In genomic region chr2:101256316-101256715, GRCh38 we compare ENCODE assay signal across 21 cellular contexts. TPM values are rescaled to one million over a fixed set of nuclear protein-coding genes. Genes with fewer than 3 reads are reported as not detected.
DNase-seq lines count a peak whose midpoint lies in the region; ATAC-seq and TF ChIP-seq lines count a peak whose summit lies in the region.
"Had no signal": no experiment of that assay in that cellular context is flagged by ENCODE, and none has a peak within 500 bp of the region (broad histone marks: within the 10 kb centered on the region; RNA-seq: fewer than 3 reads in every experiment).

No MANE protein-coding gene starts in this region.

- peaks cover 54% of the 10 kb centered on the region for H3K36me3 Mint-ChIP-seq in activated CD4-positive, alpha-beta T cell treated with anti-CD3 and anti-CD28 coated beads, Interleukin-2, amount 10 ng/mL, durations not matched to agents 7 days and 5 days (ENCODE audit: low read depth)
- peaks cover 37% of the 10 kb centered on the region for H3K36me3 Mint-ChIP-seq in GM23338 (ENCODE audit: low read depth)
- peaks cover 43% of the 10 kb centered on the region for H3K36me3 Mint-ChIP-seq in brain
- H3K36me3 Mint-ChIP-seq in nephron progenitor cell (ENCODE audit: low read depth), result peaks cover 46% of the 10 kb centered on the region

- H4K20me1 ChIP-seq in GM23338 (replicated peaks; ENCODE audit: insufficient read depth), result peaks cover 12% of the 10 kb centered on the region

- H3K9me2 ChIP-seq in GM23338 (ENCODE audit: insufficient read depth), result no peaks in the 10 kb centered on the region

- no peak overlapping the region for H3K4me3 ChIP-seq in GM23338
- H3K4me3 ChIP-seq: lung, transverse colon had no signal

- H2AFZ ChIP-seq in GM23338, result no peak overlapping the region

- no peak for ATAC-seq in GM23338
- ATAC-seq: Panc1, sciatic nerve had no signal

- peaks cover 57% of the 10 kb centered on the region for H3K79me2 ChIP-seq in GM23338 (replicated peaks; ENCODE audit: insufficient read depth)

- no peak overlapping the region for H3K4me2 ChIP-seq in GM23338

- no peak overlapping the region for H3K27ac Mint-ChIP-seq in activated CD4-positive, alpha-beta T cell treated with anti-CD3 and anti-CD28 coated beads, Interleukin-2, amount 10 ng/mL, durations not matched to agents 7 days and 5 days
- H3K27ac Mint-ChIP-seq in GM23338 (peak overlapping the region; percentile 75), brain (peak overlapping the region in 2 of 5 experiments; percentile 22 to 80), nephron progenitor cell (peak overlapping the region; percentile 55)

- CTCF ChIA-PET in activated CD4-positive, alpha-beta T cell treated with anti-CD3 and anti-CD28 coated beads, Interleukin-2, amount 10 ng/mL, durations not matched to agents 7 days and 5 days (lab: Charles Lee), result interaction anchor here (0.7 to 1.4 kb wide), 4 partner anchors 11 to 161 kb away, joined by 3 to 4 read pairs (median 4); no protein-coding TSS in a partner anchor

- POLR2A ChIA-PET in activated CD4-positive, alpha-beta T cell treated with anti-CD3 and anti-CD28 coated beads, Interleukin-2, amount 10 ng/mL, durations not matched to agents 7 days and 5 days (lab: Charles Lee), result interaction anchor here (0.6 kb wide), 1 partner anchor 618 kb away, joined by 3 read pairs; no protein-coding TSS in a partner anchor

- H3K4me1 ChIP-seq in GM23338 (ENCODE audit: insufficient read depth), result peaks cover 13% of the 10 kb centered on the region

- peaks cover 62% of the 10 kb centered on the region for H3K4me1 Mint-ChIP-seq in activated CD4-positive, alpha-beta T cell treated with anti-CD3 and anti-CD28 coated beads, Interleukin-2, amount 10 ng/mL, durations not matched to agents 7 days and 5 days
- H3K4me1 Mint-ChIP-seq in GM23338, result peaks cover 25% of the 10 kb centered on the region
- peaks cover 36% of the 10 kb centered on the region for H3K4me1 Mint-ChIP-seq in brain
- H3K4me1 Mint-ChIP-seq in nephron progenitor cell, result peaks cover 36% of the 10 kb centered on the region

- H3K27me3 Mint-ChIP-seq in activated CD4-positive, alpha-beta T cell treated with anti-CD3 and anti-CD28 coated beads, Interleukin-2, amount 10 ng/mL, durations not matched to agents 7 days and 5 days, result no peaks in the 10 kb centered on the region
- H3K27me3 Mint-ChIP-seq in GM23338 (ENCODE audit: insufficient read depth, low read depth, poor library complexity) (peaks cover 5% of the 10 kb centered on the region), brain (peaks cover 8% of the 10 kb centered on the region), nephron progenitor cell (ENCODE audit: low read depth, poor library complexity) (peaks cover 3% of the 10 kb centered on the region)

- no peak for DNase-seq in activated CD4-positive, alpha-beta T cell treated with anti-CD3 and anti-CD28 coated beads, Interleukin-2, amount 10 ng/mL, durations not matched to agents 7 days and 5 days
- DNase-seq in activated CD4-positive, alpha-beta T cell treated with anti-CD3 and anti-CD28 coated beads, Interleukin-2, amount 50 U/mL, for 4 hours, result no peak
- DNase-seq in GM23338 (ENCODE audit: low spot score) (no peak), nephron progenitor cell (no peak), MV-4-11 (lab: John Stamatoyannopoulos, UW) (no peak), AG08396 (ENCODE audit: low spot score) (no peak), NCI-H1105 (lab: John Stamatoyannopoulos, UW) (no peak)
- DNase-seq: COR-L47; GF-D8; H7; NCI-H2081; NCI-H526 treated with DMSO at 0.1 percent for 48 hours; stimulated activated CD4-positive, alpha-beta T cell treated with anti-CD3 and anti-CD28 coated beads, Interleukin-4, amount 100 ng/mL, for 1 hour; stimulated activated CD8-positive, alpha-beta memory T cell treated with anti-CD3 and anti-CD28 coated beads, Interleukin-4, amount 100 ng/mL, for 48 hours; transverse colon had no signal

- H3K4me3 Mint-ChIP-seq in activated CD4-positive, alpha-beta T cell treated with anti-CD3 and anti-CD28 coated beads, Interleukin-2, amount 10 ng/mL, durations not matched to agents 7 days and 5 days, result peak overlapping the region; percentile 37
- H3K4me3 Mint-ChIP-seq in GM23338 (no peak overlapping the region), brain (peak overlapping the region in 3 of 5 experiments; percentile 12 to 55 (median 21)), nephron progenitor cell (no peak overlapping the region)

- 0 out of 2 replicates have a peak, but pooled peaks cover 5% of the 10 kb centered on the region for H3F3A ChIP-seq in GM23338 (replicated peaks; ENCODE audit: low read depth)

- H3K36me3 ChIP-seq in GM23338 (ENCODE audit: insufficient read depth), result peaks cover 15% of the 10 kb centered on the region; the same call in 1 of the 2 replicates

- TF ChIP-seq CTCF in GM23338 (conservative IDR thresholded peaks at IDR 0.05; ENCODE audit: low read depth in 2 of 2) (no peak), brain (conservative IDR thresholded peaks at IDR 0.05) (no peak), nephron progenitor cell (IDR thresholded peaks at IDR 0.05) (no peak)

- H3K9me3 Mint-ChIP-seq in activated CD4-positive, alpha-beta T cell treated with anti-CD3 and anti-CD28 coated beads, Interleukin-2, amount 10 ng/mL, durations not matched to agents 7 days and 5 days, result no peaks in the 10 kb centered on the region
- H3K9me3 Mint-ChIP-seq in GM23338 (no peaks in the 10 kb centered on the region), brain (peaks cover 0 to 3% (median 2%) of the 10 kb centered on the region in 5 experiments), nephron progenitor cell (peaks cover 16% of the 10 kb centered on the region)

- H3K27me3 ChIP-seq in GM23338 (ENCODE audit: insufficient read depth), result no peaks in the 10 kb centered on the region
- H3K27me3 ChIP-seq: neutrophil, transverse colon had no signal

- no peak overlapping the region for H3K27ac ChIP-seq in GM23338 (ENCODE audit: low read depth)
- H3K27ac ChIP-seq: neutrophil, transverse colon, VCaP had no signal

TF ChIP-seq in GM23338, 12 proteins besides CTCF, POLR2A, EP300 and RAD21 (continues in another document):
- TF ChIP-seq CREB1 (CRISPR knock-in tag; IDR thresholded peaks at IDR 0.05; ENCODE audit: low read depth), result no peak

RNA-seq across cellular contexts. Expression of gene CNOT11, which starts 3.6 kb away (rescaled TPM):
- 10 to 100 TPM; 65.1 to 80.7 TPM for total RNA-seq in activated CD4-positive, alpha-beta T cell treated with anti-CD3 and anti-CD28 coated beads, Interleukin-2, amount 10 ng/mL, durations not matched to agents 7 days and 5 days
- total RNA-seq in GM23338 (2014; rRNA removed; shearing (Covaris generic)), result 59.1 and 74.2 TPM in 2 replicates
- 27.6 and 34.8 TPM in 2 replicates for polyA plus RNA-seq in GM23338 (2016; fragmentation: Nextera tagmentation; extraction: Ambion mirVana)
- polyA plus RNA-seq in brain (ENCODE audit: insufficient read depth, low read depth, low replicate concordance), result 23.2 TPM

RNA-seq across cellular contexts. Expression of gene RNF149, which starts 52.2 kb away (rescaled TPM):
- total RNA-seq in activated CD4-positive, alpha-beta T cell treated with anti-CD3 and anti-CD28 coated beads, Interleukin-2, amount 10 ng/mL, durations not matched to agents 7 days and 5 days, result 10 to 100 TPM; 66.3 to 74.2 TPM
- total RNA-seq in GM23338 (2014; rRNA removed; shearing (Covaris generic)), result 42.4 and 47.6 TPM in 2 replicates
- polyA plus RNA-seq in GM23338 (2016; fragmentation: Nextera tagmentation; extraction: Ambion mirVana) (37.2 and 38.8 TPM in 2 replicates), brain (ENCODE audit: insufficient read depth, low read depth, low replicate concordance) (6.6 TPM)

Comparison
In these comparisons a context has a peak if more than half of its experiments do, and no peak if none do; other contexts are left out.
1. H3K4me3 Mint-ChIP-seq: peak in activated CD4-positive, alpha-beta T cell treated with anti-CD3 and anti-CD28 coated beads, Interleukin-2, amount 10 ng/mL, durations not matched to agents 7 days and 5 days (single experiment) and brain (3 of 5); none in GM23338 (single experiment) and nephron progenitor cell (single experiment).